19 cellular contexts compared by ENCODE assay signal in genomic region chr10:12657489-12657888, GRCh38.
"Had no signal": no experiment of that assay in that cellular context is flagged by ENCODE, and none has a peak within 500 bp of the region (broad histone marks: within the 10 kb centered on the region; RNA-seq: fewer than 3 reads in every experiment).

No MANE protein-coding gene starts in this region.

- DNase-seq: islet precursor cell; left ventricle myocardium inferior; mesendoderm; naive B cell; natural killer cell; nephron progenitor cell; occipital lobe; right lobe of liver; stimulated activated CD4-positive, alpha-beta T cell treated with anti-CD3 and anti-CD28 coated beads, Interleukin-1b, Interleukin-23, amount 100 ng/mL, for 48 hours; stimulated activated CD4-positive, alpha-beta T cell treated with anti-CD3 and anti-CD28 coated beads, Interleukin-2, amount 100 ng/mL, for 48 hours; stimulated activated CD4-positive, alpha-beta T cell treated with anti-CD3 and anti-CD28 coated beads, Interleukin-4, amount 100 ng/mL, for 4 hours; stimulated activated CD8-positive, alpha-beta memory T cell treated with anti-CD3 and anti-CD28 coated beads, Interleukin-4, amount 100 ng/mL, for 48 hours; stimulated activated naive CD4-positive, alpha-beta T cell treated with Interleukin-2 at 50 U/mL for 16 hours; stimulated activated naive CD8-positive, alpha-beta T cell treated with anti-CD3 and anti-CD28 coated beads, Interleukin-15, amount 100 ng/mL, for 72 hours; substantia nigra; uterus had no signal

- H3K36me3 Mint-ChIP-seq: mesothelial cell of epicardium, natural killer cell, neural progenitor cell had no signal

- H3K27ac Mint-ChIP-seq: mesothelial cell of epicardium, natural killer cell, nephron progenitor cell, neural progenitor cell, type B pancreatic cell had no signal

- H3K4me3 Mint-ChIP-seq: mesothelial cell of epicardium; naive B cell; natural killer cell; nephron progenitor cell; neural progenitor cell; stimulated activated naive CD8-positive, alpha-beta T cell treated with anti-CD3 and anti-CD28 coated beads, Interleukin-15, amount 100 ng/mL, for 72 hours; type B pancreatic cell had no signal

- H3K9me3 Mint-ChIP-seq: natural killer cell had no signal

- ATAC-seq: natural killer cell; stimulated activated naive CD8-positive, alpha-beta T cell treated with anti-CD3 and anti-CD28 coated beads, Interleukin-15, amount 100 ng/mL, for 72 hours had no signal

- H3K4me1 Mint-ChIP-seq: mesothelial cell of epicardium, nephron progenitor cell, neural progenitor cell had no signal

- H3K27me3 Mint-ChIP-seq: naive B cell; stimulated activated naive CD8-positive, alpha-beta T cell treated with anti-CD3 and anti-CD28 coated beads, Interleukin-15, amount 100 ng/mL, for 72 hours; type B pancreatic cell had no signal
